1 cellular context compared by ENCODE assay signal in the genomic region with DNA sequence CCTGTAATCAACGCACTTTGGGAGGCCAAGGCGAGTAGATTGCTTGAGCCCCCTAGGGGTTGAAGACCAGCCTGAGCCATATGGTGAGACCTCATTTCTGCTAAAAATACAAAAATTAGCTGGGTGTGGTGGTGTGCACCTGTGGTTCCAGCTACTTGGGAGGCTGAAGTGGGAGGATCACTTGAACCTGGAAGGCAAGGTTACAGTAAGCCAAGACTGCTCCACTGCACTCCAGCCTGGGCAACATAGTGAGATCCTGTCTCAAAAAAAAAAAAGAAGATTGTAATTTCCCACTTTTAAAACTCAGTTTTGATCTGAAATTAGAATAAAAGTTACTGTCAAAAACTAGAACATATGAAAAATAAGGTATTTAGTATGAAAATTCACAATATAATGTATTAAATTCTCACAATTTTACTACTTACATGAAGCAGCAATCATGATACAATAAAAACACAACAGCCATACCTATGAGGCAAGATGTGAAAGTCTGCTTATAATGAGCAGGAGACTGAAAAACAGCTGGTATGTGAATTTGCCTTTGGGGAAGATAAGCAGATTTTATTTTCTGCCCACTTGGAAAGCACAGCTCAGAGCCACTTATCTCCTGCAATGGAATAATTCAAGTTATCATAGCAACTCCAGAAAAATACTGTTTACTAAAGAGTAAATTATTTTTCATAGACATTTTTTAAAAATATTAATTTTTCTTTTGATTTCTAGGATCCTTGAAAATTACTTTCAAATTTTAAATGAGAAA.
TF ChIP-seq lines count a peak whose summit lies in the region.

No MANE protein-coding gene starts in this region.

TF ChIP-seq in GM23338, 12 proteins besides CTCF, POLR2A, EP300 and RAD21 (continued from another document):
- TF ChIP-seq, protein P1, sequence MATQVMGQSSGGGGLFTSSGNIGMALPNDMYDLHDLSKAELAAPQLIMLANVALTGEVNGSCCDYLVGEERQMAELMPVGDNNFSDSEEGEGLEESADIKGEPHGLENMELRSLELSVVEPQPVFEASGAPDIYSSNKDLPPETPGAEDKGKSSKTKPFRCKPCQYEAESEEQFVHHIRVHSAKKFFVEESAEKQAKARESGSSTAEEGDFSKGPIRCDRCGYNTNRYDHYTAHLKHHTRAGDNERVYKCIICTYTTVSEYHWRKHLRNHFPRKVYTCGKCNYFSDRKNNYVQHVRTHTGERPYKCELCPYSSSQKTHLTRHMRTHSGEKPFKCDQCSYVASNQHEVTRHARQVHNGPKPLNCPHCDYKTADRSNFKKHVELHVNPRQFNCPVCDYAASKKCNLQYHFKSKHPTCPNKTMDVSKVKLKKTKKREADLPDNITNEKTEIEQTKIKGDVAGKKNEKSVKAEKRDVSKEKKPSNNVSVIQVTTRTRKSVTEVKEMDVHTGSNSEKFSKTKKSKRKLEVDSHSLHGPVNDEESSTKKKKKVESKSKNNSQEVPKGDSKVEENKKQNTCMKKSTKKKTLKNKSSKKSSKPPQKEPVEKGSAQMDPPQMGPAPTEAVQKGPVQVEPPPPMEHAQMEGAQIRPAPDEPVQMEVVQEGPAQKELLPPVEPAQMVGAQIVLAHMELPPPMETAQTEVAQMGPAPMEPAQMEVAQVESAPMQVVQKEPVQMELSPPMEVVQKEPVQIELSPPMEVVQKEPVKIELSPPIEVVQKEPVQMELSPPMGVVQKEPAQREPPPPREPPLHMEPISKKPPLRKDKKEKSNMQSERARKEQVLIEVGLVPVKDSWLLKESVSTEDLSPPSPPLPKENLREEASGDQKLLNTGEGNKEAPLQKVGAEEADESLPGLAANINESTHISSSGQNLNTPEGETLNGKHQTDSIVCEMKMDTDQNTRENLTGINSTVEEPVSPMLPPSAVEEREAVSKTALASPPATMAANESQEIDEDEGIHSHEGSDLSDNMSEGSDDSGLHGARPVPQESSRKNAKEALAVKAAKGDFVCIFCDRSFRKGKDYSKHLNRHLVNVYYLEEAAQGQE (IDR thresholded peaks at IDR 0.05; ENCODE audit: unreplicated experiment), result no peak
- TF ChIP-seq ZNF331 (CRISPR knock-in tag; IDR thresholded peaks at IDR 0.05; ENCODE audit: low read depth) (no peak), EZH2phosphoT487 (IDR thresholded peaks at IDR 0.05; ENCODE audit: unreplicated experiment) (no peak), POLR2AphosphoS5 (IDR thresholded peaks at IDR 0.05; ENCODE audit: low read depth) (no peak), JUNB (IDR thresholded peaks at IDR 0.05; ENCODE audit: unreplicated experiment) (no peak), ZNF462 (CRISPR knock-in tag; IDR thresholded peaks at IDR 0.05) (no peak)
